ENCODE assay signal across 10 cellular contexts in the genomic region with DNA sequence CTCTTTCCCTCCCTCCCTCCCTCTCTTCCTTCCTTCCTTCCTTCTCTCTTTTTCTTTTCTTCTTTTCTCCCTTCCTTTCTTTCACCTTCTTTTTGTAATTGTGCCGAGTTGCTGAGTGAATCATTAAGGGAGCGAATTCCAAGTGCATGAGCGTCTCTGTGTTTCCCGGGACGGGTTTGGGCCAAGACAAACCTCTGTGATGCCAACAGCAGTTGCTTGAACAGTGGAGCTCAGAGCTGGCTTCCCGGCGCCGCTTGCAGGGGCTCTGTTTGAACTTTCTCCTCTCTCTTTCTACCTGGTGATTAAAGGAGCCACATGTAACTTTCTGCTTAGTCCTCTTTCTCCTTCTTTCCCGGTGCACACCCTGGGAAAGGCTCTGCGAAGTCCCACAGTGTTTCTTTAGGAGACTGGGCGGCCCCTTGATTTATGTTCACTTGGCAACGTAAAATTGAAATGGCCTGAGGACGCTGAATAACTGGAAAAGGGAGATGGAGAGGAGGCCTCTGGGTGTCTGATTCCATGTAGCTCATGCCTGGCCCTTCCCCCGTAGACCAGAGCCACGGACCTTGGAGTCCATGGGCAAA. TPM values are rescaled to one million over a fixed set of nuclear protein-coding genes. Genes with fewer than 3 reads are reported as not detected.
DNase-seq lines count a peak whose midpoint lies in the region; ATAC-seq and TF ChIP-seq lines count a peak whose summit lies in the region.
"Had no signal": no experiment of that assay in that cellular context is flagged by ENCODE, and none has a peak within 500 bp of the region (broad histone marks: within the 10 kb centered on the region; RNA-seq: fewer than 3 reads in every experiment).

No MANE protein-coding gene starts in this region.

- ATAC-seq in HG03045 (IDR thresholded peaks at IDR 0.05; ENCODE audit: unreplicated experiment) (no peak), HG02798 (IDR thresholded peaks at IDR 0.05; ENCODE audit: poor library complexity, unreplicated experiment) (no peak)

- no peaks in the 10 kb centered on the region for H3K36me3 Mint-ChIP-seq in brain
- H3K36me3 Mint-ChIP-seq: activated naive CD8-positive, alpha-beta T cell treated with anti-CD3 and anti-CD28 coated beads, Interleukin-2, amount 10 ng/mL, durations not matched to agents 7 days and 5 days had no signal

- TF ChIP-seq CTCF in HEK293 (tag by site-specific recombination; IDR thresholded peaks at IDR 0.05) = no peak
- TF ChIP-seq CTCF in brain (conservative IDR thresholded peaks at IDR 0.05) = no peak

- H3K4me3 Mint-ChIP-seq in brain = peak overlapping the region; percentile 3 to 48 (median 13)
- H3K4me3 Mint-ChIP-seq: activated naive CD8-positive, alpha-beta T cell treated with anti-CD3 and anti-CD28 coated beads, Interleukin-2, amount 10 ng/mL, durations not matched to agents 7 days and 5 days had no signal

- H3K27me3 ChIP-seq in stomach smooth muscle (ENCODE audit: control insufficient read depth in 1 of 2, insufficient read depth in 2 of 2, low read length in 2 of 2) = no peaks in the 10 kb centered on the region

- H3K4me1 ChIP-seq in HEK293 (ENCODE audit: control insufficient read depth, insufficient read depth, low read length) = peaks cover 21% of the 10 kb centered on the region
- peaks cover 8% of the 10 kb centered on the region for H3K4me1 ChIP-seq in stomach smooth muscle (ENCODE audit: control insufficient read depth, insufficient read depth, low read length)

- CTCF ChIA-PET in HEK293 (lab: Yijun Ruan, JAX) = interaction anchor here (0.6 kb wide), 1 partner anchor 123 kb away, joined by 3 read pairs; no protein-coding TSS in a partner anchor

- POLR2A ChIA-PET in HEK293 (lab: Yijun Ruan, JAX) = no interaction called here

- H3K27ac ChIP-seq in HEK293 (ENCODE audit: extremely low read depth, low read depth, low read length) (no peak overlapping the region; the same call in 1 of the 2 replicates), stomach smooth muscle (ENCODE audit: low read length) (peak overlapping the region; percentile 64)

- H3K36me3 ChIP-seq in HEK293 (ENCODE audit: control insufficient read depth in 2 of 2, insufficient read depth in 1 of 2, low read length in 2 of 2) = no peaks in the 10 kb centered on the region
- H3K36me3 ChIP-seq in stomach smooth muscle (ENCODE audit: control insufficient read depth in 2 of 2, insufficient read depth in 2 of 2, low read length in 2 of 2) = no peaks in the 10 kb centered on the region

- peaks cover 5% of the 10 kb centered on the region for H3K27me3 Mint-ChIP-seq in brain

- DNase-seq in kidney glomerular epithelial cell (lab: John Stamatoyannopoulos, UW) (peak; percentile 92), GM19240 (ENCODE audit: insufficient read length, low spot score) (no peak), SKM-1 (lab: John Stamatoyannopoulos, UW; ENCODE audit: unreplicated experiment) (no peak)
- DNase-seq: activated naive CD8-positive, alpha-beta T cell treated with anti-CD3 and anti-CD28 coated beads, Interleukin-2, amount 10 ng/mL, durations not matched to agents 7 days and 5 days; NCI-H2171 treated with DMSO at 0.1 percent for 48 hours had no signal

- H3K9ac ChIP-seq in stomach smooth muscle (ENCODE audit: low read length in 2 of 2) = peak overlapping the region; percentile 36 to 66

- H3K9me3 Mint-ChIP-seq in brain = peaks cover 0 to 4% (median 1%) of the 10 kb centered on the region in 5 experiments
- H3K9me3 Mint-ChIP-seq: activated naive CD8-positive, alpha-beta T cell treated with anti-CD3 and anti-CD28 coated beads, Interleukin-2, amount 10 ng/mL, durations not matched to agents 7 days and 5 days had no signal

- H3K27ac Mint-ChIP-seq in brain = peak overlapping the region; percentile 16 to 87 (median 63)
- H3K27ac Mint-ChIP-seq: activated naive CD8-positive, alpha-beta T cell treated with anti-CD3 and anti-CD28 coated beads, Interleukin-2, amount 10 ng/mL, durations not matched to agents 7 days and 5 days had no signal

- H3K4me3 ChIP-seq in HEK293 (ENCODE audit: low read depth, low read length) (no peak overlapping the region; the same call in 1 of the 2 replicates), stomach smooth muscle (ENCODE audit: low read length in 2 of 2) (peak overlapping the region; percentile 2 to 63)

- peaks cover 34% of the 10 kb centered on the region for H3K4me1 Mint-ChIP-seq in brain

- H3K9me3 ChIP-seq in HEK293 (ENCODE audit: control insufficient read depth, insufficient read depth, low read depth, low read length) = no peaks in the 10 kb centered on the region
- no peaks in the 10 kb centered on the region for H3K9me3 ChIP-seq in stomach smooth muscle (ENCODE audit: control insufficient read depth in 2 of 2, low read length in 2 of 2)

TF ChIP-seq in HEK293, 187 proteins besides CTCF, POLR2A, EP300 and RAD21 (continues in another document):
- peak; percentile 68; the same call in 1 of the 2 replicates for TF ChIP-seq ZNF600 (tag by site-specific recombination; IDR thresholded peaks at IDR 0.05)
- TF ChIP-seq KLF8 (tag by site-specific recombination; IDR thresholded peaks at IDR 0.05) = 0 out of 2 replicates have a peak, but pooled peaks have one; percentile 3
- TF ChIP-seq, protein P1, sequence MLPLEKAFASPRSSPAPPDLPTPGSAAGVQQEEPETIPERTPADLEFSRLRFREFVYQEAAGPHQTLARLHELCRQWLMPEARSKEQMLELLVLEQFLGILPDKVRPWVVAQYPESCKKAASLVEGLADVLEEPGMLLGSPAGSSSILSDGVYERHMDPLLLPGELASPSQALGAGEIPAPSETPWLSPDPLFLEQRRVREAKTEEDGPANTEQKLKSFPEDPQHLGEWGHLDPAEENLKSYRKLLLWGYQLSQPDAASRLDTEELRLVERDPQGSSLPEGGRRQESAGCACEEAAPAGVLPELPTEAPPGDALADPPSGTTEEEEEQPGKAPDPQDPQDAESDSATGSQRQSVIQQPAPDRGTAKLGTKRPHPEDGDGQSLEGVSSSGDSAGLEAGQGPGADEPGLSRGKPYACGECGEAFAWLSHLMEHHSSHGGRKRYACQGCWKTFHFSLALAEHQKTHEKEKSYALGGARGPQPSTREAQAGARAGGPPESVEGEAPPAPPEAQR (tag by site-specific recombination; IDR thresholded peaks at IDR 0.05) = 0 out of 2 replicates have a peak, but pooled peaks have one; percentile 3
- TF ChIP-seq ZNF830 (tag by site-specific recombination; IDR thresholded peaks at IDR 0.05; ENCODE audit: low read depth) = no peak
- peak; percentile 98 for TF ChIP-seq ZXDB (tag by site-specific recombination; IDR thresholded peaks at IDR 0.05)
- TF ChIP-seq KLF1 (tag by site-specific recombination; IDR thresholded peaks at IDR 0.05) = no peak
- no peak for TF ChIP-seq ZNF610 (tag by site-specific recombination; IDR thresholded peaks at IDR 0.05; ENCODE audit: borderline replicate concordance)
- TF ChIP-seq, protein P2, sequence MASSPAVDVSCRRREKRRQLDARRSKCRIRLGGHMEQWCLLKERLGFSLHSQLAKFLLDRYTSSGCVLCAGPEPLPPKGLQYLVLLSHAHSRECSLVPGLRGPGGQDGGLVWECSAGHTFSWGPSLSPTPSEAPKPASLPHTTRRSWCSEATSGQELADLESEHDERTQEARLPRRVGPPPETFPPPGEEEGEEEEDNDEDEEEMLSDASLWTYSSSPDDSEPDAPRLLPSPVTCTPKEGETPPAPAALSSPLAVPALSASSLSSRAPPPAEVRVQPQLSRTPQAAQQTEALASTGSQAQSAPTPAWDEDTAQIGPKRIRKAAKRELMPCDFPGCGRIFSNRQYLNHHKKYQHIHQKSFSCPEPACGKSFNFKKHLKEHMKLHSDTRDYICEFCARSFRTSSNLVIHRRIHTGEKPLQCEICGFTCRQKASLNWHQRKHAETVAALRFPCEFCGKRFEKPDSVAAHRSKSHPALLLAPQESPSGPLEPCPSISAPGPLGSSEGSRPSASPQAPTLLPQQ (tag by site-specific recombination; IDR thresholded peaks at IDR 0.05) = 0 out of 2 replicates have a peak, but pooled peaks have one; percentile 2
- TF ChIP-seq SP7 (tag by site-specific recombination; IDR thresholded peaks at IDR 0.05) = peak; percentile 6
- TF ChIP-seq ZNF366 (tag by site-specific recombination; conservative IDR thresholded peaks at IDR 0.05) = peak; percentile 76
- TF ChIP-seq ZFP3 (tag by site-specific recombination; IDR thresholded peaks at IDR 0.05; ENCODE audit: low read depth) = no peak
- TF ChIP-seq FEZF1 (tag by site-specific recombination; IDR thresholded peaks at IDR 0.05) = peak; percentile 75
- TF ChIP-seq ZNF776 (tag by site-specific recombination; IDR thresholded peaks at IDR 0.05; ENCODE audit: borderline replicate concordance) = no peak
- no peak for TF ChIP-seq ZNF214 (tag by site-specific recombination; IDR thresholded peaks at IDR 0.05; ENCODE audit: borderline replicate concordance)
- TF ChIP-seq ZNF433 (tag by site-specific recombination; IDR thresholded peaks at IDR 0.05; ENCODE audit: low read depth) = no peak
- TF ChIP-seq, protein P3, sequence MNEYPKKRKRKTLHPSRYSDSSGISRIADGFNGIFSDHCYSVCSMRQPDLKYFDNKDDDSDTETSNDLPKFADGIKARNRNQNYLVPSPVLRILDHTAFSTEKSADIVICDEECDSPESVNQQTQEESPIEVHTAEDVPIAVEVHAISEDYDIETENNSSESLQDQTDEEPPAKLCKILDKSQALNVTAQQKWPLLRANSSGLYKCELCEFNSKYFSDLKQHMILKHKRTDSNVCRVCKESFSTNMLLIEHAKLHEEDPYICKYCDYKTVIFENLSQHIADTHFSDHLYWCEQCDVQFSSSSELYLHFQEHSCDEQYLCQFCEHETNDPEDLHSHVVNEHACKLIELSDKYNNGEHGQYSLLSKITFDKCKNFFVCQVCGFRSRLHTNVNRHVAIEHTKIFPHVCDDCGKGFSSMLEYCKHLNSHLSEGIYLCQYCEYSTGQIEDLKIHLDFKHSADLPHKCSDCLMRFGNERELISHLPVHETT (tag by site-specific recombination; IDR thresholded peaks at IDR 0.05) = peak; percentile 6; the same call in 1 of the 2 replicates
- TF ChIP-seq PRDM1 (tag by site-specific recombination; IDR thresholded peaks at IDR 0.05) = peak; percentile 81
- TF ChIP-seq, protein P4, sequence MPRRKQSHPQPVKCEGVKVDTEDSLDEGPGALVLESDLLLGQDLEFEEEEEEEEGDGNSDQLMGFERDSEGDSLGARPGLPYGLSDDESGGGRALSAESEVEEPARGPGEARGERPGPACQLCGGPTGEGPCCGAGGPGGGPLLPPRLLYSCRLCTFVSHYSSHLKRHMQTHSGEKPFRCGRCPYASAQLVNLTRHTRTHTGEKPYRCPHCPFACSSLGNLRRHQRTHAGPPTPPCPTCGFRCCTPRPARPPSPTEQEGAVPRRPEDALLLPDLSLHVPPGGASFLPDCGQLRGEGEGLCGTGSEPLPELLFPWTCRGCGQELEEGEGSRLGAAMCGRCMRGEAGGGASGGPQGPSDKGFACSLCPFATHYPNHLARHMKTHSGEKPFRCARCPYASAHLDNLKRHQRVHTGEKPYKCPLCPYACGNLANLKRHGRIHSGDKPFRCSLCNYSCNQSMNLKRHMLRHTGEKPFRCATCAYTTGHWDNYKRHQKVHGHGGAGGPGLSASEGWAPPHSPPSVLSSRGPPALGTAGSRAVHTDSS (tag by site-specific recombination; IDR thresholded peaks at IDR 0.05) = no peak

RNA-seq across cellular contexts. Expression of a gene that starts 33.7 kb away (rescaled TPM):
- polyA plus RNA-seq in brain (ENCODE audit: insufficient read depth, low read depth, low replicate concordance) = 4.2 TPM
